In genomic region chr5:83227611-83228010, GRCh38 we compare ENCODE assay signal across 24 cellular contexts.
"Had no signal": no experiment of that assay in that cellular context is flagged by ENCODE, and none has a peak within 500 bp of the region (broad histone marks: within the 10 kb centered on the region; RNA-seq: fewer than 3 reads in every experiment).

No MANE protein-coding gene starts in this region.

- H3K4me3 ChIP-seq: left ventricle myocardium inferior, lung, neural progenitor cell, tibial nerve had no signal

- ATAC-seq: activated CD4-positive, alpha-beta T cell treated with anti-CD3 and anti-CD28 coated beads for 36 hours; activated CD8-positive, alpha-beta memory T cell treated with anti-CD3 and anti-CD28 coated beads, Interleukin-2, amount 10 ng/mL, durations not matched to agents 7 days and 5 days; activated CD8-positive, alpha-beta T cell treated with anti-CD3 and anti-CD28 coated beads, Interleukin-2, amount 10 ng/mL, durations not matched to agents 7 days and 5 days; activated naive CD4-positive, alpha-beta T cell treated with anti-CD3 and anti-CD28 coated beads, Interleukin-2, amount 50 U/mL, for 72 hours; esophagus mucosa; natural killer cell; right cardiac atrium had no signal

- H3K9me3 ChIP-seq: left ventricle myocardium inferior, tibial nerve had no signal

- H3K36me3 ChIP-seq: brain microvascular endothelial cell, left ventricle myocardium inferior, neural progenitor cell, tibial nerve had no signal

- DNase-seq: activated CD4-positive, alpha-beta T cell treated with anti-CD3 and anti-CD28 coated beads for 36 hours; activated CD4-positive, CD25-positive, alpha-beta regulatory T cell; activated CD8-positive, alpha-beta memory T cell treated with anti-CD3 and anti-CD28 coated beads, Interleukin-2, amount 10 ng/mL, durations not matched to agents 7 days and 5 days; activated CD8-positive, alpha-beta T cell treated with anti-CD3 and anti-CD28 coated beads, Interleukin-2, amount 10 ng/mL, durations not matched to agents 7 days and 5 days; activated naive CD4-positive, alpha-beta T cell; activated T-cell treated with anti-CD3 and anti-CD28 coated beads, Interleukin-2, amount 50 U/mL, for 48 hours; aorta; brain microvascular endothelial cell; caudate nucleus; endodermal cell; left ventricle myocardium inferior; mesendoderm; natural killer cell; posterior cingulate gyrus; right cardiac atrium; stimulated activated CD4-positive, alpha-beta T cell treated with anti-CD3 and anti-CD28 coated beads, Interleukin-2, amount 100 ng/mL, for 48 hours; stimulated activated naive CD4-positive, alpha-beta T cell treated with Interleukin-2 at 50 U/mL for 16 hours had no signal

- H3K27ac ChIP-seq: brain microvascular endothelial cell, left ventricle myocardium inferior, neural progenitor cell, tibial nerve had no signal

- H3K27me3 ChIP-seq: brain microvascular endothelial cell, neural progenitor cell, tibial nerve had no signal

- FAIRE-seq: frontal cortex, islet of Langerhans had no signal

- H3K4me1 ChIP-seq: left ventricle myocardium inferior, tibial nerve had no signal
